Comparison of ENCODE assay signal across 11 cellular contexts in the genomic region with DNA sequence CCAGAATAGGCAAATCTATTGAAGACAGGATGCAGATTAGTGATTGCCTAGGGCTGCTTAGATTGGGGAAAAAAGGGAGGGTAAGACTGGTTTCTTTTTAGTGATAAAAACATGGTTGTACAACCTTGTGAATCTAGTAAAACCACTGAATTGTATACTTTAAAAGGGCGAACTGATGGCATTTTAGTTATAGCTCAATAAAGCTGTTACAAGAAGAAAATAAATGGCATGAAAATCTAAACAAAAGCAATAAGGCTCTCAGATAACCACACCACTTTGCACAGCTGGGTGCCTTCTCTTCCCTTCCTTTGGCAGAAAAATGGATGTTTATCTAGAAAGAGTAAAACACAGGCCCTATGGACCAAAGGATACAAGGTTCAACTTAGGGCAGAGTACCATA.
"Had no signal": no experiment of that assay in that cellular context is flagged by ENCODE, and none has a peak within 500 bp of the region (broad histone marks: within the 10 kb centered on the region; RNA-seq: fewer than 3 reads in every experiment).

No MANE protein-coding gene starts in this region.

- H3K4me1 Mint-ChIP-seq: H9 had no signal

- FAIRE-seq: H1, H54 had no signal

- ATAC-seq: GM23338, HCT116 had no signal

- H3K27ac Mint-ChIP-seq: GM23338, H9, HFFc6 had no signal

- H3K4me2 ChIP-seq: GM23338 had no signal

- DNase-seq: GM23248, GOT3, H7, H9, HCEC 1CT, HFFc6 had no signal

- H3K9me3 ChIP-seq: HAP-1 had no signal

- H2AFZ ChIP-seq: GM23248, GM23338 had no signal

- H3K9ac ChIP-seq: GM23248 had no signal

- H3K4me1 ChIP-seq: HAP-1 had no signal

- H3K4me3 Mint-ChIP-seq: GM23338, H9, HFFc6 had no signal

- H3K36me3 ChIP-seq: HAP-1 had no signal

- H3K9me3 Mint-ChIP-seq: GM23338, HFFc6 had no signal

- H3K4me3 ChIP-seq: GM23248, GM23338, HAP-1 had no signal

- H3K27ac ChIP-seq: GM23248 had no signal
